ENCODE assay signal across 20 cellular contexts in the genomic region with DNA sequence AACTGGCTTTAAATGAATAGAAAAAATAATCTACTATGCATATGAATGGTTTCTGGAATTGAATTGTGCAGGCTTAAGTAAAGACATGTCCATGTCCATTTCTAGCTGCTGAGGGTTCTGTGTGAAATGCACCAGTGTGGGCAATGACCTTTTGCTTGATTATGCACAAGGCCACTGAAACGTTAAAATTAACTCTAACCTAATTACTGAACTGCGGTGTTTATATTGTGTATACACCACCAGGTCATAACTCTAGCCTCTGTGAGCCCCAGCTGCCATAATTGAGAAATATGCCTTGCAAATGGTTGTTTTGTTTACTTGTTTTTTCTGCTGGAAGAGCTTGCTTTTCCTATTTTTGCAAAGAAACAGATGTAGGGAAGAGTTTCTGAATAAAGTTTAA. TPM values are rescaled to one million over a fixed set of nuclear protein-coding genes. Genes with fewer than 3 reads are reported as not detected.
"Had no signal": no experiment of that assay in that cellular context is flagged by ENCODE, and none has a peak within 500 bp of the region (broad histone marks: within the 10 kb centered on the region; RNA-seq: fewer than 3 reads in every experiment).

No MANE protein-coding gene starts in this region.

- H3K4me3 ChIP-seq: K562 had no signal

- H3K4me1 Mint-ChIP-seq: IgD-negative memory B cell had no signal

- H3K27ac Mint-ChIP-seq: IgD-negative memory B cell had no signal

- DNase-seq: Kasumi-1, MM.1S, NCI-H1092 treated with DMSO at 0.1 percent for 48 hours, NCI-H1436, NCI-H187, NCI-H2029, NCI-H2081 treated with DMSO at 0.1 percent for 48 hours, NCI-H2171, NCI-H226, NCI-H446, NCI-H510A, NCI-H524 treated with DMSO at 0.1 percent for 48 hours, NCI-H69, NCI-H774, SHP77 had no signal

- H3K4me3 Mint-ChIP-seq: IgD-negative memory B cell had no signal

- H3K9ac ChIP-seq: KMS-11 had no signal

- H3K27ac ChIP-seq: KMS-11, RWPE1 had no signal

RNA-seq across cellular contexts. Expression of gene RSPO3, which starts 46.1 kb away (rescaled TPM):
- total RNA-seq: K562, SK-MEL-5 had no signal
- polyA plus RNA-seq: IgD-negative memory B cell, K562 had no signal
